1 cellular context compared by ENCODE assay signal in the genomic region with DNA sequence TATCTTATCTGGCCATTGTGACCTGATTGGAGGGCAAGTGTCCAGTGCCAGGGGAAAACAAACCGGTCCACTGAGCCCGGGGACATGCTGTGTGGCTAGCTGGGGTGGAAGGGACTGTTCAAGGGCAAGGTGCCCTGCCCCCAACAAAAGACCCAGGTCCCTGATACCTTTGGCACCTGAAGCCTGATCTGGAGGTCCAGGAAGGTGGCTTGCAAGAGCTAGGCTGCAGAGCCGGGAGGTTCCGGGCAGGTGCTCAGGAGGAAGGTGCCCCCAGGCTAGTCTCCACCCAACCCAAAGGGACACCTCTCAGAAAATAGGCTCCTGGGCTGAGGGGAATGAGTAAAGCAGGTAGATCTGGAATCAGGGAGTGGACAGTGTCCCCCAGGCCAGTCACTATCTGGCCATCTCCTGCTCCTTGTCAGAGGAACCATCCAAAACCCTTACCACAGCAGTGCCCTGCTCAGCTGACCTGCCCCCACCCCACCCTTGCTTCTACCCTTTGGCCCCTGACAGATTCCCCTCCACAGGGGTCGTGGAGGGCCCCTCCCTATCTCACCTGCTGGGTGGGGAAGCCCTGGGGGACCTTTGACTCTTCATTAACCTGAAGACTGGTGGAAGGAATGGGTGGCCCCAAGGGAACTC.
A peak's percentile ranks its signal among the peaks of the same experiment; 100 is the strongest.
TF ChIP-seq lines count a peak whose summit lies in the region.

No MANE protein-coding gene starts in this region.

TF ChIP-seq in endothelial cell of umbilical vein, 7 proteins besides CTCF, POLR2A, EP300 and RAD21:
- TF ChIP-seq, protein P1, sequence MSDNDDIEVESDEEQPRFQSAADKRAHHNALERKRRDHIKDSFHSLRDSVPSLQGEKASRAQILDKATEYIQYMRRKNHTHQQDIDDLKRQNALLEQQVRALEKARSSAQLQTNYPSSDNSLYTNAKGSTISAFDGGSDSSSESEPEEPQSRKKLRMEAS (IDR thresholded peaks at IDR 0.05; ENCODE audit: insufficient read depth, insufficient read length): no peak
- no peak for TF ChIP-seq MYC (IDR thresholded peaks at IDR 0.05; ENCODE audit: low read depth, low read length)
- no peak for TF ChIP-seq EZH2 (IDR thresholded peaks at IDR 0.05; ENCODE audit: borderline replicate concordance, low read depth, low read length, severe bottlenecking)
- no peak for TF ChIP-seq FOS (IDR thresholded peaks at IDR 0.05; ENCODE audit: borderline replicate concordance, insufficient read depth, low read length)
- peak; percentile 4 for TF ChIP-seq POLR2AphosphoS5 (IDR thresholded peaks at IDR 0.05; ENCODE audit: insufficient read depth, low read depth, low read length)
- no peak for TF ChIP-seq JUN (IDR thresholded peaks at IDR 0.05; ENCODE audit: borderline replicate concordance, insufficient read depth, insufficient read length, low read depth)
